Comparison of ENCODE assay signal across 8 cellular contexts in the genomic region with DNA sequence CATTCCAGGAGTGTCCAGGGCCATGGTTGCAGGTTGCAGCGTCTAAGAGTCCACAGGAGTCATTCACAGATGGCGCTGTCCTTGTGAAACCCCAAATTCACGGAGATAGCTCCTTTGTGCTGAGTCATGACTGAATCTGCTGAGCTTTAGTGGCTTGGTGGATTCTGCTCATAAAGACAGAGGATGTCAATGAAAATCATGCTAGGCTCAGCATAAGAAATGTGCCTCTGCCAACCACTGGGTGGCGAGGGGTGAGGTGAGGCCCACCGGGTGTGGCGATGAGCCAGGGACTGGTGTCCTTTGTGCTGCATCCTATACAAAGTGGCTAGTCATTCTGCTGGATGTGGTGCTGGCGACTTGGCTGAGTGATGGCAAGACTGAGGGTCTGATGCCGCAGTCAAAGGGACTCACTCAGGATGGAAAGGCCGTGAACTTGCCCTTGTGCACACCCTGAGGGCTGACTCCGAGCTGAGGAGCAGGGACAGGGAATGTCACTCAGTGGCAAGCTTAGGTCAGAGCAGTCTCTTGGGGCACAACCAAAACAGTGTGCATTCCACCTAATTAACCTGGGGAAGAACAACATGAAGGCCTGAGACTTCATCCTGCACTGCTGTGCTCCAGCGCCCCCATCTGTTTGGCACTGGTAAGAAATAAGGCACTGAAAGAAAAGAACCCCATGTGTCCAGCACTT.
DNase-seq lines count a peak whose midpoint lies in the region; ATAC-seq lines count a peak whose summit lies in the region.
"Had no signal": no experiment of that assay in that cellular context is flagged by ENCODE, and none has a peak within 500 bp of the region (broad histone marks: within the 10 kb centered on the region; RNA-seq: fewer than 3 reads in every experiment).

No MANE protein-coding gene starts in this region.

- H3K9me3 ChIP-seq in right cardiac atrium (ENCODE audit: control insufficient read depth, low read length): no peaks in the 10 kb centered on the region
- no peaks in the 10 kb centered on the region for H3K9me3 ChIP-seq in CD4-positive, alpha-beta memory T cell (ENCODE audit: control insufficient read depth in 1 of 2, low read length in 2 of 2)
- H3K9me3 ChIP-seq: neutrophil had no signal

- DNase-seq in GM04504 (ENCODE audit: low read depth) (peak; percentile 30), HT1080 (ENCODE audit: low read depth) (peak; percentile 75), SW480 (ENCODE audit: low spot score) (peak; percentile 31), right cardiac atrium (no peak), hypothalamus (lab: John Stamatoyannopoulos, UW) (no peak)
- no peak for DNase-seq in CD4-positive, alpha-beta memory T cell

- CTCF ChIA-PET in CD4-positive, alpha-beta memory T cell (lab: Charles Lee; ENCODE audit: partially characterized antibody): interaction anchor here (1.9 to 2.0 kb wide), 2 partner anchors 13 to 31 kb away, joined by 4 to 5 read pairs; no protein-coding TSS in a partner anchor

- no peak overlapping the region for H3K4me3 ChIP-seq in right cardiac atrium (ENCODE audit: low read length)
- no peak overlapping the region for H3K4me3 ChIP-seq in CD4-positive, alpha-beta memory T cell (ENCODE audit: low read length in 2 of 2)

- no peaks in the 10 kb centered on the region for H3K27me3 Mint-ChIP-seq in CD4-positive, alpha-beta memory T cell

- no peaks in the 10 kb centered on the region for H3K4me1 ChIP-seq in right cardiac atrium (ENCODE audit: control insufficient read depth, insufficient read depth, low read length)
- no peaks in the 10 kb centered on the region for H3K4me1 ChIP-seq in CD4-positive, alpha-beta memory T cell (ENCODE audit: insufficient read depth, low read length)

- intact Hi-C loops in right cardiac atrium (cut with DNase I): no loop called here
- intact Hi-C loops in CD4-positive, alpha-beta memory T cell (cut with micrococcal nuclease): no loop called here

- no peaks in the 10 kb centered on the region for H3K27me3 ChIP-seq in right cardiac atrium (ENCODE audit: control insufficient read depth, insufficient read depth)
- H3K27me3 ChIP-seq in CD4-positive, alpha-beta memory T cell (ENCODE audit: insufficient read depth, low read length): no peaks in the 10 kb centered on the region
- H3K27me3 ChIP-seq: neutrophil had no signal

- POLR2A ChIA-PET in CD4-positive, alpha-beta memory T cell (lab: Charles Lee; ENCODE audit: partially characterized antibody): no interaction called here

- ATAC-seq in right cardiac atrium (peak; percentile 25 to 34), GM19023 (IDR thresholded peaks at IDR 0.05; ENCODE audit: unreplicated experiment) (no peak)

- no peaks in the 10 kb centered on the region for H3K9me3 Mint-ChIP-seq in CD4-positive, alpha-beta memory T cell

- H3K36me3 ChIP-seq in CD4-positive, alpha-beta memory T cell (ENCODE audit: insufficient read depth, low read length): no peaks in the 10 kb centered on the region

- H3K36me3 Mint-ChIP-seq in CD4-positive, alpha-beta memory T cell: peaks cover 17 to 27% of the 10 kb centered on the region in 2 donors

- H3K4me1 Mint-ChIP-seq in CD4-positive, alpha-beta memory T cell: peaks cover 0 to 5% (median 2%) of the 10 kb centered on the region in 4 donors

- H3K27ac Mint-ChIP-seq in CD4-positive, alpha-beta memory T cell: peak overlapping the region in 1 of 7 donors; percentile 44

- H3K4me3 Mint-ChIP-seq in CD4-positive, alpha-beta memory T cell: no peak overlapping the region

- WGBS in right cardiac atrium: 85% methylated on average over 11 of the region's 11 CpGs

- H3K27ac ChIP-seq in right cardiac atrium (ENCODE audit: low read length): no peak overlapping the region
- H3K27ac ChIP-seq in CD4-positive, alpha-beta memory T cell (ENCODE audit: low read depth, low read length): no peak overlapping the region
- H3K27ac ChIP-seq: neutrophil had no signal

Comparison
In these comparisons a context has a peak if more than half of its experiments do, and no peak if none do; other contexts are left out.
1. DNase-seq: peak in GM04504 (single experiment), HT1080 (single experiment) and SW480 (single experiment); none in right cardiac atrium (0 of 3), CD4-positive, alpha-beta memory T cell (0 of 5) and hypothalamus (0 of 51).